ENCODE assay signal across 20 cellular contexts in genomic region chr14:55781046-55781445, GRCh38.
DNase-seq lines count a peak whose midpoint lies in the region; ATAC-seq, FAIRE-seq and TF ChIP-seq lines count a peak whose summit lies in the region.
"Had no signal": no experiment of that assay in that cellular context is flagged by ENCODE, and none has a peak within 500 bp of the region (broad histone marks: within the 10 kb centered on the region; RNA-seq: fewer than 3 reads in every experiment).

No MANE protein-coding gene starts in this region.

- H3K9me3 ChIP-seq in RWPE2 (ENCODE audit: severe bottlenecking): no peaks in the 10 kb centered on the region

- peak overlapping the region; percentile 27 for H3K27ac ChIP-seq in RWPE2 (ENCODE audit: poor library complexity, severe bottlenecking)
- peak overlapping the region; percentile 82 for H3K27ac ChIP-seq in brain microvascular endothelial cell
- H3K27ac ChIP-seq: parathyroid adenoma, VCaP had no signal

- peak; percentile 52 for FAIRE-seq in urothelium cell line (lab: Jason Lieb, UNC)
- FAIRE-seq: endometrium, GM12892, GM19239 had no signal

- H3K36me3 ChIP-seq in RWPE2 (ENCODE audit: low read depth) (no peaks in the 10 kb centered on the region), brain microvascular endothelial cell (replicated peaks) (no peaks in the 10 kb centered on the region)

- no peak for ATAC-seq in RWPE2 (ENCODE audit: low read depth)
- ATAC-seq in GM21723 (IDR thresholded peaks at IDR 0.05; ENCODE audit: unreplicated experiment): no peak
- ATAC-seq: T-cell had no signal

- no peak for DNase-seq in RWPE2 (ENCODE audit: low spot score)
- peak; percentile 84 for DNase-seq in brain microvascular endothelial cell
- DNase-seq in iris pigment epithelial cell (ENCODE audit: low read depth): peak; percentile 39
- DNase-seq in urothelium cell line (ENCODE audit: low spot score): no peak
- DNase-seq in T-helper 1 cell: no peak
- DNase-seq in NCI-H1694 treated with DMSO at 0.1 percent for 48 hours (lab: John Stamatoyannopoulos, UW): no peak
- DNase-seq: activated CD8-positive, alpha-beta memory T cell treated with anti-CD3 and anti-CD28 coated beads, Interleukin-2, amount 50 U/mL, for 48 hours; activated effector memory CD4-positive, alpha-beta T cell treated with anti-CD3 and anti-CD28 coated beads, Interleukin-2, amount 50 U/mL, for 16 hours; DMS79; hippocampal formation; islet precursor cell; NCI-H1694; NCI-H748 treated with DMSO at 0.1 percent for 48 hours; T-cell had no signal

- H3K4me1 ChIP-seq in RWPE2 (ENCODE audit: insufficient read depth, poor library complexity, severe bottlenecking): peaks cover 13% of the 10 kb centered on the region
- H3K4me1 ChIP-seq: parathyroid adenoma had no signal

- TF ChIP-seq CTCF in RWPE2 (IDR thresholded peaks at IDR 0.05; ENCODE audit: poor library complexity, severe bottlenecking): no peak
- TF ChIP-seq CTCF in brain microvascular endothelial cell (IDR thresholded peaks at IDR 0.05; ENCODE audit: low read depth, low read length, missing control alignments): no peak

- no peaks in the 10 kb centered on the region for H3K27me3 ChIP-seq in RWPE2 (ENCODE audit: insufficient read depth, poor library complexity, severe bottlenecking)
- no peaks in the 10 kb centered on the region for H3K27me3 ChIP-seq in brain microvascular endothelial cell (replicated peaks)

- in situ Hi-C loops in brain microvascular endothelial cell (cut with HindIII; ENCODE audit: low pct_ligation_motif_present, low sequenced_read_pairs): no loop called here

- H3K4me3 ChIP-seq in RWPE2 (ENCODE audit: severe bottlenecking) (no peak overlapping the region), brain microvascular endothelial cell (ENCODE audit: low read depth, low read length) (no peak overlapping the region)

Comparison
In these comparisons a context has a peak if more than half of its experiments do, and no peak if none do; other contexts are left out.
1. DNase-seq: peak in brain microvascular endothelial cell (single experiment) and iris pigment epithelial cell (single experiment); none in RWPE2 (single experiment), urothelium cell line (single experiment), T-helper 1 cell (0 of 5) and NCI-H1694 treated with DMSO at 0.1 percent for 48 hours (single experiment).